ENCODE assay signal across 1 cellular context in genomic region chr3:126103121-126104027, GRCh38.
TF ChIP-seq lines count a peak whose summit lies in the region.

No MANE protein-coding gene starts in this region.

TF ChIP-seq in HepG2, 621 proteins besides CTCF, POLR2A, EP300 and RAD21:
- TF ChIP-seq ZHX2 (IDR thresholded peaks at IDR 0.05; ENCODE audit: low read depth) (no peak), ZHX2 (CRISPR knock-in tag; IDR thresholded peaks at IDR 0.05; ENCODE audit: borderline replicate concordance) (no peak), CEBPG (CRISPR knock-in tag; IDR thresholded peaks at IDR 0.05) (peak; percentile 75), TEF (CRISPR knock-in tag; IDR thresholded peaks at IDR 0.05) (no peak), CEBPB (IDR thresholded peaks at IDR 0.05; ENCODE audit: borderline replicate concordance, low read depth, low read length) (peak; percentile 97), STAG1 (CRISPR knock-in tag; IDR thresholded peaks at IDR 0.05) (peak; percentile 22; the same call in 1 of the 2 replicates), ZNF703 (CRISPR knock-in tag; IDR thresholded peaks at IDR 0.05; ENCODE audit: borderline replicate concordance) (no peak), NR2C2 (CRISPR knock-in tag; IDR thresholded peaks at IDR 0.05; ENCODE audit: borderline replicate concordance) (no peak)
